ENCODE assay signal across 20 cellular contexts in the genomic region with DNA sequence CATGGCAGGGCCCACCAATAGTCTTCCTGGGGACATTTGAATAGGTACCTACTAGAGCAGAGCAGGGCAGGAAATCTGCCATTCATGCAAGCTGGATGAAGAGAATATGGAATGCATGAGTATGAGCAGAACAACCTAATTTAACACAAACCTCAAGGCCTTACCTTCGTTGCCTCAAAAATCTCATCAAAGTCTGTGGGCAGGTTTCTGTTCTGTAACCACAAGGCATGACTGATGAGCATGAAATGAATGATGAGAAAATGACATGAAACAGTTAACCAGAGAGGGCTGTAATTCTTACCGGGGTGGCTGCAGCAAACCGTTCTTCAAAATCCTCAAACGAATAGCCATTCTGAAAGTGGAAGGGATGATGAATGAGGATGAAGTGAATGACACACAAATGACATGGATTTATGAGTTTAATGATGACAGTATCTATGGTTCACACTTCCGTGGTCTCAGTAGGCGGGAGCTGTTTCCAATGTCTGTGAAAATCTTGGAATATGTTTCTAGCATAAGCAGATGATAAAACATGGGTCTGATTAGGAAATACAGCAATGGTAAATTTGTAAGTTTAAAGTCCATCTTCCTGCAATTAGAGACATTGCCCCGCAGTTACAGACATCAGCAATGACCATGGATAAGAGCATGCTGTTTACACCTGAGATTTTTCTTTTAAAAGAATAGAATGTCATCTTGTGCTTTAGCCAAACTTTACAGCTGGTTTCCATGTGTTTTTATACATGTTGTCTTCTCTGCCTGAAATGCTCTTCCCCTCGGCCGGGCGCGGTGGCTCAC.
"Had no signal": no experiment of that assay in that cellular context is flagged by ENCODE, and none has a peak within 500 bp of the region (broad histone marks: within the 10 kb centered on the region; RNA-seq: fewer than 3 reads in every experiment).

No MANE protein-coding gene starts in this region.

- H3K27ac Mint-ChIP-seq: activated CD4-positive, alpha-beta T cell treated with anti-CD3 and anti-CD28 coated beads, Interleukin-2, amount 10 ng/mL, durations not matched to agents 7 days and 5 days; activated naive CD8-positive, alpha-beta T cell; naive thymus-derived CD4-positive, alpha-beta T cell; stimulated activated naive CD8-positive, alpha-beta T cell treated with anti-CD3 and anti-CD28 coated beads, Interleukin-15, Interleukin-2, amounts not matched to agents 100 ng/mL and 50 ng/mL, for 24 hours; WTC11 had no signal

- H3K27me3 Mint-ChIP-seq: activated CD4-positive, alpha-beta T cell treated with anti-CD3 and anti-CD28 coated beads, Interleukin-2, amount 10 ng/mL, durations not matched to agents 7 days and 5 days; activated naive CD8-positive, alpha-beta T cell; brain; central memory CD8-positive, alpha-beta T cell had no signal

- H3K36me3 Mint-ChIP-seq: activated naive CD8-positive, alpha-beta T cell; naive thymus-derived CD4-positive, alpha-beta T cell had no signal

- H3K4me3 ChIP-seq: coronary artery, esophagus squamous epithelium, left lung, mucosa of descending colon, upper lobe of left lung had no signal

- H3K36me3 ChIP-seq: esophagus squamous epithelium, left lung, upper lobe of left lung had no signal

- H3K27me3 ChIP-seq: esophagus squamous epithelium, left lung, upper lobe of left lung had no signal

- ATAC-seq: left lung; mucosa of descending colon; naive thymus-derived CD4-positive, alpha-beta T cell; WTC11 had no signal

- H3K9me3 ChIP-seq: mucosa of descending colon had no signal

- H3K4me1 ChIP-seq: esophagus squamous epithelium, left lung, parathyroid adenoma, upper lobe of left lung had no signal

- H3K4me3 Mint-ChIP-seq: activated CD4-positive, alpha-beta T cell treated with anti-CD3 and anti-CD28 coated beads, Interleukin-2, amount 10 ng/mL, durations not matched to agents 7 days and 5 days; activated naive CD8-positive, alpha-beta T cell; brain; central memory CD8-positive, alpha-beta T cell; naive thymus-derived CD4-positive, alpha-beta T cell; stimulated activated naive CD8-positive, alpha-beta T cell treated with anti-CD3 and anti-CD28 coated beads, Interleukin-15, Interleukin-2, amounts not matched to agents 100 ng/mL and 50 ng/mL, for 24 hours; WTC11 had no signal

- H3K4me1 Mint-ChIP-seq: activated CD4-positive, alpha-beta T cell treated with anti-CD3 and anti-CD28 coated beads, Interleukin-2, amount 10 ng/mL, durations not matched to agents 7 days and 5 days; brain; central memory CD8-positive, alpha-beta T cell; naive thymus-derived CD4-positive, alpha-beta T cell had no signal

- H3K27ac ChIP-seq: coronary artery, esophagus squamous epithelium, left lung, parathyroid adenoma, upper lobe of left lung had no signal

- DNase-seq: activated CD4-positive, alpha-beta T cell treated with anti-CD3 and anti-CD28 coated beads, Interleukin-2, amount 10 ng/mL, durations not matched to agents 7 days and 5 days; activated effector memory CD4-positive, alpha-beta T cell treated with anti-CD3 and anti-CD28 coated beads, Interleukin-2, amount 50 U/mL, for 16 hours; effector CD8-positive, alpha-beta T cell; esophagus squamous epithelium; foreskin fibroblast; hippocampal formation; mucosa of descending colon; naive thymus-derived CD4-positive, alpha-beta T cell; stimulated activated CD4-positive, alpha-beta T cell treated with anti-CD3 and anti-CD28 coated beads, Interleukin-4, amount 100 ng/mL, for 24 hours; stimulated activated CD8-positive, alpha-beta memory T cell treated with anti-CD3 and anti-CD28 coated beads, Interleukin-4, amount 100 ng/mL, for 48 hours; SW 1271 had no signal
